20 cellular contexts compared by ENCODE assay signal in genomic region chr15:74387141-74387541, GRCh38. TPM values are rescaled to one million over a fixed set of nuclear protein-coding genes. Genes with fewer than 3 reads are reported as not detected.
DNase-seq lines count a peak whose midpoint lies in the region; ATAC-seq, FAIRE-seq and TF ChIP-seq lines count a peak whose summit lies in the region.
"Had no signal": no experiment of that assay in that cellular context is flagged by ENCODE, and none has a peak within 500 bp of the region (broad histone marks: within the 10 kb centered on the region; RNA-seq: fewer than 3 reads in every experiment).

No MANE protein-coding gene starts in this region.

- H3K4me1 ChIP-seq in keratinocyte (ENCODE audit: control insufficient read depth, extremely low read depth, insufficient read depth, low read length) (peaks cover 60% of the 10 kb centered on the region), upper lobe of right lung (peaks cover 17% of the 10 kb centered on the region), tibial nerve (peaks cover 0 to 39% (median 18%) of the 10 kb centered on the region in 4 donors)

- H3K9me1 ChIP-seq in keratinocyte (ENCODE audit: control insufficient read depth, extremely low read depth, insufficient read depth, low read length) = no peaks in the 10 kb centered on the region

- ATAC-seq in activated naive CD4-positive, alpha-beta T cell treated with anti-CD3 and anti-CD28 coated beads, Interleukin-2, amount 50 U/mL, for 72 hours = no peak
- ATAC-seq in upper lobe of right lung = no peak
- ATAC-seq in left cardiac atrium = no peak
- ATAC-seq: naive thymus-derived CD4-positive, alpha-beta T cell had no signal

- H3K36me3 ChIP-seq in keratinocyte (ENCODE audit: control insufficient read depth in 2 of 2, extremely low read depth in 1 of 2, insufficient read depth in 2 of 2, low read length in 2 of 2) (no peaks in the 10 kb centered on the region), upper lobe of right lung (no peaks in the 10 kb centered on the region), tibial nerve (no peaks in the 10 kb centered on the region)

- dilution Hi-C loops in keratinocyte (cut with MboI; ENCODE audit: extremely low pct_ligation_motif_present, low sequenced_read_pairs) = no loop called here

- no peak for TF ChIP-seq POLR2A in tibial nerve (IDR thresholded peaks at IDR 0.05)

- H3K4me3 ChIP-seq in keratinocyte (ENCODE audit: control insufficient read depth in 2 of 3, extremely low read depth in 1 of 3, insufficient read depth in 2 of 3, low read depth in 1 of 3, low read length in 3 of 3) (no peak overlapping the region), upper lobe of right lung (no peak overlapping the region), tibial nerve (no peak overlapping the region)

- intact Hi-C loops in upper lobe of right lung (cut with DNase I) (loop anchor here (10.0 kb wide), 1 partner anchor 378 kb away; no protein-coding TSS in a partner anchor), left cardiac atrium (cut with DNase I) (no loop called here)

- H3K9me3 ChIP-seq in keratinocyte (ENCODE audit: control insufficient read depth, low read depth, low read length) (no peaks in the 10 kb centered on the region), upper lobe of right lung (no peaks in the 10 kb centered on the region), tibial nerve (no peaks in the 10 kb centered on the region)

- H3K4me2 ChIP-seq in keratinocyte (ENCODE audit: control insufficient read depth, extremely low read depth, insufficient read depth, low read depth, low read length) = no peak overlapping the region

- H3K36me3 Mint-ChIP-seq in activated naive CD4-positive, alpha-beta T cell treated with anti-CD3 and anti-CD28 coated beads, Interleukin-2, amount 50 U/mL, for 72 hours = no peaks in the 10 kb centered on the region
- H3K36me3 Mint-ChIP-seq: CD8-positive, alpha-beta memory T cell; naive thymus-derived CD4-positive, alpha-beta T cell had no signal

- CTCF ChIA-PET in RWPE1 (lab: Yijun Ruan, JAX) = interaction anchor here (2.3 kb wide), 1 partner anchor 13 kb away, joined by 11 read pairs; no protein-coding TSS in a partner anchor

- FAIRE-seq in keratinocyte (lab: Jason Lieb, UNC) = no peak
- FAIRE-seq: bronchial epithelial cell, RCC 7860, small intestine, TTC549 had no signal

- no peak overlapping the region for H2AFZ ChIP-seq in keratinocyte (ENCODE audit: control insufficient read depth, low read length)

- TF ChIP-seq EP300 in tibial nerve (IDR thresholded peaks at IDR 0.05) = no peak

- DNase-seq in activated naive CD4-positive, alpha-beta T cell treated with anti-CD3 and anti-CD28 coated beads, Interleukin-2, amount 50 U/mL, for 72 hours (ENCODE audit: low spot score in 2 of 2) = no peak
- no peak for DNase-seq in activated naive CD4-positive, alpha-beta T cell treated with anti-CD3 and anti-CD28 coated beads, Interleukin-2, amount 50 U/mL, for 16 hours
- DNase-seq in RWPE1 (ENCODE audit: low spot score) = no peak
- DNase-seq in keratinocyte (ENCODE audit: low read depth, low spot score) = no peak
- no peak for DNase-seq in upper lobe of right lung
- DNase-seq in NCI-H1105 treated with DMSO at 0.1 percent for 48 hours (lab: John Stamatoyannopoulos, UW) = no peak
- DNase-seq in tibial nerve (ENCODE audit: low spot score in 2 of 2) = no peak
- no peak for DNase-seq in left cardiac atrium
- DNase-seq: activated CD4-positive, alpha-beta T cell treated with anti-CD3 and anti-CD28 coated beads, Interleukin-2, amount 50 U/mL, for 4 hours; CD8-positive, alpha-beta memory T cell; EL; naive thymus-derived CD4-positive, alpha-beta T cell; NCI-H1048; NCI-H69; small intestine had no signal

- TF ChIP-seq CTCF in RWPE1 (conservative IDR thresholded peaks at IDR 0.05; ENCODE audit: low read depth) = no peak
- no peak for TF ChIP-seq CTCF in keratinocyte (optimal IDR thresholded peaks at IDR 0.05 in 1 of 3, IDR thresholded peaks at IDR 0.05 in 1 of 3, conservative IDR thresholded peaks at IDR 0.05 in 1 of 3; ENCODE audit: extremely low read depth in 1 of 3, insufficient read depth in 2 of 3, low read length in 3 of 3)
- no peak for TF ChIP-seq CTCF in upper lobe of right lung (IDR thresholded peaks at IDR 0.05)
- no peak for TF ChIP-seq CTCF in tibial nerve (IDR thresholded peaks at IDR 0.05)

- H3K27me3 ChIP-seq in keratinocyte (ENCODE audit: control insufficient read depth, extremely low read depth, insufficient read depth, low read length) (no peaks in the 10 kb centered on the region), upper lobe of right lung (no peaks in the 10 kb centered on the region), tibial nerve (no peaks in the 10 kb centered on the region)

- peak overlapping the region; percentile 88; the same call in 1 of the 2 replicates for H3K27ac ChIP-seq in RWPE1
- H3K27ac ChIP-seq in keratinocyte (ENCODE audit: control insufficient read depth, insufficient read depth, low read length) = peak overlapping the region; percentile 6
- H3K27ac ChIP-seq in upper lobe of right lung = peak overlapping the region; percentile 11
- H3K27ac ChIP-seq in tibial nerve = no peak overlapping the region

- H3K79me2 ChIP-seq in keratinocyte (ENCODE audit: control insufficient read depth, insufficient read depth, low read length) = no peaks in the 10 kb centered on the region

- H4K20me1 ChIP-seq in keratinocyte (ENCODE audit: control insufficient read depth, extremely low read depth, insufficient read depth, low read length) = no peaks in the 10 kb centered on the region

- peak overlapping the region; percentile 7 to 93 for H3K27ac Mint-ChIP-seq in activated naive CD4-positive, alpha-beta T cell treated with anti-CD3 and anti-CD28 coated beads, Interleukin-2, amount 50 U/mL, for 72 hours
- H3K27ac Mint-ChIP-seq: naive thymus-derived CD4-positive, alpha-beta T cell had no signal

- H3K9ac ChIP-seq in keratinocyte (ENCODE audit: control insufficient read depth, extremely low read depth, insufficient read depth, low read length) = no peak overlapping the region

- WGBS in tibial nerve, 2 donors = 90 to 95% methylated on average over 8 to 13 of the region's 13 CpGs

- H3K9me3 Mint-ChIP-seq in activated naive CD4-positive, alpha-beta T cell treated with anti-CD3 and anti-CD28 coated beads, Interleukin-2, amount 50 U/mL, for 72 hours = no peaks in the 10 kb centered on the region
- H3K9me3 Mint-ChIP-seq: CD8-positive, alpha-beta memory T cell; naive thymus-derived CD4-positive, alpha-beta T cell had no signal

- POLR2A ChIA-PET in RWPE1 (lab: Yijun Ruan, JAX; ENCODE audit: low non-redundant PET) = no interaction called here

RNA-seq across cellular contexts. Expression of gene CYP11A1, which starts 19.7 kb away (rescaled TPM):
- under 1 TPM in 1 of 2 donors, not detected in 1; 0.59 TPM for total RNA-seq in activated naive CD4-positive, alpha-beta T cell treated with anti-CD3 and anti-CD28 coated beads, Interleukin-2, amount 50 U/mL, for 72 hours
- 0.27 TPM in 1 of 3 replicates, not detected in the others for polyA plus RNA-seq in keratinocyte
- polyA plus RNA-seq in keratinocyte (2011; ENCODE audit: low read depth) = not detected
- 0.13 and 0.25 TPM in 2 replicates for polyA plus RNA-seq in keratinocyte (2011; cell fraction: cytosol; rRNA removed)
- 0.22 and 0.24 TPM in 2 replicates for polyA plus RNA-seq in keratinocyte (2011; cell fraction: nucleus; rRNA removed)
- not detected in 2 replicates for polyA plus RNA-seq in keratinocyte (2012; ENCODE audit: low replicate concordance)
- polyA minus RNA-seq in keratinocyte = 0.13 TPM in 1 of 3 replicates, not detected in the others
- polyA minus RNA-seq in keratinocyte (2011; cell fraction: cytosol; rRNA and poly(A)+ RNA removed) = 2.1 TPM
- polyA minus RNA-seq in keratinocyte (2011; cell fraction: nucleus; rRNA and poly(A)+ RNA removed) = 1.2 TPM in 1 of 2 replicates, not detected in the other
- total RNA-seq in upper lobe of right lung (1.1 TPM), tibial nerve (1 to 10 TPM; 2.4 to 5.7 (median 4.1) TPM), left cardiac atrium (1 to 10 TPM in 1 of 2 donors, under 1 TPM in 1; 0.29 to 1.8 TPM)
- total RNA-seq: bronchial epithelial cell; CD8-positive, alpha-beta memory T cell; dermis microvascular lymphatic vessel endothelial cell; glomerular endothelial cell had no signal
- polyA plus RNA-seq: CD8-positive, alpha-beta memory T cell; naive thymus-derived CD4-positive, alpha-beta T cell had no signal

RNA-seq across cellular contexts. Expression of gene SEMA7A, which starts 46.6 kb away (rescaled TPM):
- total RNA-seq in activated naive CD4-positive, alpha-beta T cell treated with anti-CD3 and anti-CD28 coated beads, Interleukin-2, amount 50 U/mL, for 72 hours = 10 to 100 TPM; 47.8 to 53.6 TPM
- 8.0 to 15.5 TPM (median 8.1 TPM) in 3 replicates for polyA plus RNA-seq in keratinocyte
- polyA plus RNA-seq in keratinocyte (2011; ENCODE audit: low read depth) = 6.4 TPM
- 3.7 and 3.8 TPM in 2 replicates for polyA plus RNA-seq in keratinocyte (2011; cell fraction: cytosol; rRNA removed)
- polyA plus RNA-seq in keratinocyte (2011; cell fraction: nucleus; rRNA removed) = 21.0 and 21.5 TPM in 2 replicates
- polyA plus RNA-seq in keratinocyte (2012; ENCODE audit: low replicate concordance) = 12.2 and 17.7 TPM in 2 replicates
- 15.0 to 36.5 TPM (median 16.5 TPM) in 3 replicates for polyA minus RNA-seq in keratinocyte
- 11.1 TPM for polyA minus RNA-seq in keratinocyte (2011; cell fraction: cytosol; rRNA and poly(A)+ RNA removed)
- polyA minus RNA-seq in keratinocyte (2011; cell fraction: nucleus; rRNA and poly(A)+ RNA removed) = 22.6 and 23.0 TPM in 2 replicates
- total RNA-seq in upper lobe of right lung = 5.4 TPM
- total RNA-seq in tibial nerve = 10 to 100 TPM; 31.8 to 35.6 (median 33.8) TPM
- 1 to 10 TPM; 1.8 to 1.9 TPM for total RNA-seq in left cardiac atrium
- polyA plus RNA-seq: naive thymus-derived CD4-positive, alpha-beta T cell had no signal

Comparison
In these comparisons a context has a peak if more than half of its experiments do, and no peak if none do; other contexts are left out.
1. H3K27ac ChIP-seq: peak in RWPE1 (single experiment), keratinocyte (single experiment) and upper lobe of right lung (single experiment); none in tibial nerve (0 of 4).